Comparison of ENCODE assay signal across 17 cellular contexts in genomic region chr18:27665264-27665799, GRCh38.
"Had no signal": no experiment of that assay in that cellular context is flagged by ENCODE, and none has a peak within 500 bp of the region (broad histone marks: within the 10 kb centered on the region; RNA-seq: fewer than 3 reads in every experiment).

No MANE protein-coding gene starts in this region.

- H3K36me3 ChIP-seq: sigmoid colon, stomach, thoracic aorta, WERI-Rb-1 had no signal

- H3K27me3 ChIP-seq: body of pancreas, sigmoid colon, stomach had no signal

- H3K27ac Mint-ChIP-seq: activated T-helper 1 cell treated with anti-CD3 and anti-CD28 coated beads, Interleukin-12 subunit alpha, Interleukin-12 subunit beta, Interleukin-2, Interleukin-4 antibody, amounts not matched to agents 30 ng/mL and 10 ng/mL and 1 ng/mL, durations not matched to agents 14 hours and 24 hours and 36 hours; dendritic cell treated with granulocyte-macrophage colony-stimulating factor and Interleukin-4, amounts not matched to agents 40 ng/mL and 50 ng/mL, for 4 days; memory B cell had no signal

- H3K27me3 Mint-ChIP-seq: central memory CD8-positive, alpha-beta T cell; dendritic cell treated with granulocyte-macrophage colony-stimulating factor and Interleukin-4, amounts not matched to agents 40 ng/mL and 50 ng/mL, for 4 days; memory B cell had no signal

- H3K4me3 ChIP-seq: body of pancreas, sigmoid colon, SK-N-MC, stomach, thoracic aorta had no signal

- ATAC-seq: body of pancreas had no signal

- H3K4me3 Mint-ChIP-seq: activated T-helper 1 cell treated with anti-CD3 and anti-CD28 coated beads, Interleukin-12 subunit alpha, Interleukin-12 subunit beta, Interleukin-2, Interleukin-4 antibody, amounts not matched to agents 30 ng/mL and 10 ng/mL and 1 ng/mL, durations not matched to agents 14 hours and 24 hours and 36 hours; central memory CD8-positive, alpha-beta T cell; dendritic cell treated with granulocyte-macrophage colony-stimulating factor and Interleukin-4, amounts not matched to agents 40 ng/mL and 50 ng/mL, for 4 days; memory B cell had no signal

- H3K9me3 ChIP-seq: body of pancreas, sigmoid colon, stomach, thoracic aorta had no signal

- H3K4me1 ChIP-seq: sigmoid colon, stomach had no signal

- DNase-seq: activated CD4-positive, alpha-beta T cell treated with anti-CD3 and anti-CD28 coated beads for 4 hours; activated naive CD4-positive, alpha-beta T cell; body of pancreas; erythroblast; hypothalamus; sigmoid colon; stimulated activated CD4-positive, alpha-beta T cell treated with anti-CD3 and anti-CD28 coated beads, Interleukin-2, amount 100 ng/mL, for 48 hours; stimulated activated CD8-positive, alpha-beta memory T cell treated with anti-CD3 and anti-CD28 coated beads, Interleukin-4, amount 100 ng/mL, for 48 hours; stomach; T-helper 1 cell; WERI-Rb-1 had no signal

- H3K36me3 Mint-ChIP-seq: memory B cell had no signal

- H3K9me3 Mint-ChIP-seq: activated T-helper 1 cell treated with anti-CD3 and anti-CD28 coated beads, Interleukin-12 subunit alpha, Interleukin-12 subunit beta, Interleukin-2, Interleukin-4 antibody, amounts not matched to agents 30 ng/mL and 10 ng/mL and 1 ng/mL, durations not matched to agents 14 hours and 24 hours and 36 hours; dendritic cell treated with granulocyte-macrophage colony-stimulating factor and Interleukin-4, amounts not matched to agents 40 ng/mL and 50 ng/mL, for 4 days had no signal

- H3K4me1 Mint-ChIP-seq: central memory CD8-positive, alpha-beta T cell; memory B cell had no signal

- H3K27ac ChIP-seq: body of pancreas, sigmoid colon, SK-N-MC, stomach, thoracic aorta, WERI-Rb-1 had no signal
